ENCODE assay signal across 8 cellular contexts in the genomic region with DNA sequence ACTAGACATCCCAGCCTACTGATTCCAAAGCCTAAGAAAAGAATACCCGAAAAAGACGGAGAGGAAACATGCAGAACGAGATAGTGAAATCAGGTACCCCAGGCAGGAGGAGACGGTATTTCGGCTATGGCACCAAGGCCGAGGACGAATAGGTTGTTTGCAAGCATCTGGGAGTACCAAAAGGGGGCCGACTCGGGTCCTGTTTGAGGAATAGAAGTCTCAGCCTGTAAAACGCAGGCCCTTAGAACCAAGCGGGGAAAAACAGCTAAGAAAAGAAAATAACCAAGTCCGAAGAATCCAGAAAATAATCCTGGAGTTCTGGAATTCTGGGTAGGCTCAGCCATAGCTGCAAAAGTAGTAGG. TPM values are rescaled to one million over a fixed set of nuclear protein-coding genes. Genes with fewer than 3 reads are reported as not detected.
DNase-seq lines count a peak whose midpoint lies in the region; ATAC-seq, FAIRE-seq and TF ChIP-seq lines count a peak whose summit lies in the region.

No MANE protein-coding gene starts in this region.

- no peaks in the 10 kb centered on the region for H3K27me3 ChIP-seq in naive thymus-derived CD4-positive, alpha-beta T cell (ENCODE audit: control insufficient read depth in 2 of 2, insufficient read depth in 2 of 2, low read length in 2 of 2)

- H3K9me3 Mint-ChIP-seq in naive thymus-derived CD4-positive, alpha-beta T cell = no peaks in the 10 kb centered on the region

- peak overlapping the region; percentile 89 to 99 (median 96) for H3K27ac Mint-ChIP-seq in naive thymus-derived CD4-positive, alpha-beta T cell

- no peak for FAIRE-seq in RCC 7860 (lab: Jason Lieb, UNC)

- intact Hi-C loops in naive thymus-derived CD4-positive, alpha-beta T cell (cut with micrococcal nuclease) = loop anchor here (1.0 to 5.0 kb wide), 2 partner anchors 144 to 290 kb away; partner anchors contain the start of gene DLX3 (in 1 of the 2)

- DNase-seq in RWPE1 (ENCODE audit: low spot score) (no peak), coronary artery (ENCODE audit: low spot score) (no peak), SW480 (ENCODE audit: low spot score) (no peak), RCC 7860 (ENCODE audit: low spot score) (no peak), NCI-H1436 (lab: John Stamatoyannopoulos, UW) (no peak)
- peak in 6 of 9 donors; percentile 20 to 63 (median 34) for DNase-seq in naive thymus-derived CD4-positive, alpha-beta T cell

- no peaks in the 10 kb centered on the region for H3K27me3 Mint-ChIP-seq in naive thymus-derived CD4-positive, alpha-beta T cell

- H3K4me3 Mint-ChIP-seq in naive thymus-derived CD4-positive, alpha-beta T cell = peak overlapping the region; percentile 91 to 97 (median 96)

- POLR2A ChIA-PET in RWPE1 (lab: Yijun Ruan, JAX; ENCODE audit: low non-redundant PET) = interaction anchor here (1.4 kb wide), 1 partner anchor 57 kb away, joined by 3 read pairs; the partner anchor contains the start of gene FAM117A
- POLR2A ChIA-PET in naive thymus-derived CD4-positive, alpha-beta T cell (lab: Charles Lee) = interaction anchor here (0.5 to 6.6 kb wide), 15 partner anchors 11 to 144 kb away, joined by 3 to 95 read pairs (median 10); partner anchors contain the start of genes FAM117A and KAT7

- CTCF ChIA-PET in RWPE1 (lab: Yijun Ruan, JAX) = interaction anchor here (0.5 to 1.8 kb wide), 6 partner anchors 11 to 253 kb away, joined by 3 to 6 read pairs (median 4); no protein-coding TSS in a partner anchor
- CTCF ChIA-PET in naive thymus-derived CD4-positive, alpha-beta T cell (lab: Charles Lee) = interaction anchor here (0.6 to 3.5 kb wide), 12 partner anchors 11 to 111 kb away, joined by 3 to 25 read pairs (median 6); partner anchors contain the start of gene KAT7

- peaks cover 22 to 65% (median 24%) of the 10 kb centered on the region in 3 experiments for H3K36me3 ChIP-seq in naive thymus-derived CD4-positive, alpha-beta T cell (ENCODE audit: control insufficient read depth in 2 of 3, insufficient read depth in 3 of 3, low read length in 3 of 3)

- no peaks in the 10 kb centered on the region for H3K9me3 ChIP-seq in naive thymus-derived CD4-positive, alpha-beta T cell (ENCODE audit: control insufficient read depth in 2 of 3, low read length in 3 of 3)

- peaks cover 5 to 36% (median 13%) of the 10 kb centered on the region in 5 donors for H3K36me3 Mint-ChIP-seq in naive thymus-derived CD4-positive, alpha-beta T cell

- H3K4me1 Mint-ChIP-seq in naive thymus-derived CD4-positive, alpha-beta T cell = peaks cover 30 to 47% (median 42%) of the 10 kb centered on the region in 7 donors

- H3K27ac ChIP-seq in RWPE1 = peak overlapping the region; percentile 88
- peak overlapping the region; percentile 83 to 92 for H3K27ac ChIP-seq in coronary artery
- peak overlapping the region; percentile 94 for H3K27ac ChIP-seq in naive thymus-derived CD4-positive, alpha-beta T cell (ENCODE audit: low read depth, low read length)

- H3K4me3 ChIP-seq in coronary artery = peak overlapping the region; percentile 84
- H3K4me3 ChIP-seq in naive thymus-derived CD4-positive, alpha-beta T cell (ENCODE audit: low read length) = peak overlapping the region; percentile 96

- TF ChIP-seq CTCF in GM12873 (IDR thresholded peaks at IDR 0.05; ENCODE audit: insufficient read depth, low read depth, low read length, missing control alignments) (peak; percentile 16), RWPE1 (conservative IDR thresholded peaks at IDR 0.05; ENCODE audit: low read depth) (no peak), coronary artery (IDR thresholded peaks at IDR 0.05) (no peak)

- H3K4me1 ChIP-seq in naive thymus-derived CD4-positive, alpha-beta T cell (ENCODE audit: control insufficient read depth in 2 of 2, insufficient read depth in 2 of 2, low read length in 2 of 2) = peaks cover 22 to 27% of the 10 kb centered on the region in 2 donors

- no peak for ATAC-seq in naive thymus-derived CD4-positive, alpha-beta T cell
- ATAC-seq in HG03520 (IDR thresholded peaks at IDR 0.05; ENCODE audit: unreplicated experiment) = no peak

RNA-seq across cellular contexts. Expression of gene SLC35B1, which starts 0.5 kb away (rescaled TPM):
- total RNA-seq in naive thymus-derived CD4-positive, alpha-beta T cell = 10 to 100 TPM; 42.1 to 83.0 (median 49.0) TPM
- polyA plus RNA-seq in naive thymus-derived CD4-positive, alpha-beta T cell = 10 to 100 TPM; 23.4 to 28.5 TPM

RNA-seq across cellular contexts. Expression of gene SPOP, which starts 29.3 kb away (rescaled TPM):
- total RNA-seq in naive thymus-derived CD4-positive, alpha-beta T cell = 10 to 100 TPM; 59.6 to 94.8 (median 80.9) TPM
- polyA plus RNA-seq in naive thymus-derived CD4-positive, alpha-beta T cell = 100 to 1,000 TPM; 121 to 151 TPM

RNA-seq across cellular contexts. Expression of gene FAM117A, which starts 56.7 kb away (rescaled TPM):
- 10 to 100 TPM; 31.8 to 99.1 (median 58.5) TPM for total RNA-seq in naive thymus-derived CD4-positive, alpha-beta T cell
- 10 to 100 TPM; 47.2 to 59.0 TPM for polyA plus RNA-seq in naive thymus-derived CD4-positive, alpha-beta T cell

Comparison
In these comparisons a context has a peak if more than half of its experiments do, and no peak if none do; other contexts are left out.
1. DNase-seq: peak in naive thymus-derived CD4-positive, alpha-beta T cell (6 of 9); none in RWPE1 (single experiment), coronary artery (single experiment), SW480 (single experiment), RCC 7860 (single experiment) and NCI-H1436 (single experiment).
2. Peak in every context shown above with its lines, with median percentiles within 50 percentile points of each other: H3K27ac ChIP-seq.